ENCODE assay signal across 9 cellular contexts in genomic region chr19:45770192-45771101, GRCh38. TPM values are rescaled to one million over a fixed set of nuclear protein-coding genes. Genes with fewer than 3 reads are reported as not detected.
DNase-seq lines count a peak whose midpoint lies in the region; ATAC-seq and TF ChIP-seq lines count a peak whose summit lies in the region.
"Had no signal": no experiment of that assay in that cellular context is flagged by ENCODE, and none has a peak within 500 bp of the region (broad histone marks: within the 10 kb centered on the region; RNA-seq: fewer than 3 reads in every experiment).

No MANE protein-coding gene starts in this region.

- peaks cover 14 to 64% (median 20%) of the 10 kb centered on the region in 11 experiments for H3K27me3 ChIP-seq in BLaER1 treated with 17β-estradiol and CSF1 and Interleukin-3, amounts not matched to agents 10 nM and 100 nM
- no peaks in the 10 kb centered on the region for H3K27me3 ChIP-seq in ectodermal cell (ENCODE audit: control insufficient read depth, insufficient read depth, low read length, poor library complexity, severe bottlenecking)
- H3K27me3 ChIP-seq in lower lobe of right lung (ENCODE audit: low read depth) = peaks cover 26% of the 10 kb centered on the region

- 1% methylated on average over 79 of the region's 79 CpGs for WGBS in ectodermal cell, 2 experiments

- peak overlapping the region; percentile 69 to 83 (median 76) for H3K4me3 ChIP-seq in BLaER1 treated with 17β-estradiol and CSF1 and Interleukin-3, amounts not matched to agents 10 nM and 100 nM
- H3K4me3 ChIP-seq in ectodermal cell (ENCODE audit: insufficient read depth, low read depth, low read length) (peak overlapping the region; percentile 89), lower lobe of right lung (peak overlapping the region; percentile 73)

- H3K36me3 Mint-ChIP-seq in activated CD4-positive, alpha-beta memory T cell treated with anti-CD3 and anti-CD28 coated beads, Interleukin-2, amount 10 ng/mL, durations not matched to agents 7 days and 5 days (ENCODE audit: low read depth) = peaks cover 5% of the 10 kb centered on the region

- peak overlapping the region; percentile 68 for H3K27ac Mint-ChIP-seq in activated CD4-positive, alpha-beta memory T cell treated with anti-CD3 and anti-CD28 coated beads, Interleukin-2, amount 10 ng/mL, durations not matched to agents 7 days and 5 days

- H3K9ac ChIP-seq in BLaER1 treated with 17β-estradiol and CSF1 and Interleukin-3, amounts not matched to agents 10 nM and 100 nM = peak overlapping the region; percentile 57 to 77 (median 63); a peak in 20 of 22 replicates

- H3K27ac ChIP-seq in BLaER1 treated with 17β-estradiol and CSF1 and Interleukin-3, amounts not matched to agents 10 nM and 100 nM = peak overlapping the region in 9 of 11 experiments; percentile 50 to 75 (median 59); a peak in 18 of 22 replicates
- peak overlapping the region; percentile 94 for H3K27ac ChIP-seq in ectodermal cell (ENCODE audit: insufficient read depth, low read depth, low read length, poor library complexity, severe bottlenecking)
- H3K27ac ChIP-seq in lower lobe of right lung = peak overlapping the region; percentile 89

- no peaks in the 10 kb centered on the region for H3K9me3 Mint-ChIP-seq in activated CD4-positive, alpha-beta memory T cell treated with anti-CD3 and anti-CD28 coated beads, Interleukin-2, amount 10 ng/mL, durations not matched to agents 7 days and 5 days

- intact Hi-C loops in lower lobe of right lung (cut with DNase I) = no loop called here

- H3K9me3 ChIP-seq in BLaER1 treated with 17β-estradiol and CSF1 and Interleukin-3, amounts not matched to agents 10 nM and 100 nM (replicated peaks in 1 of 11) = no peaks in the 10 kb centered on the region
- H3K9me3 ChIP-seq in ectodermal cell (ENCODE audit: control insufficient read depth, low read length) (no peaks in the 10 kb centered on the region), lower lobe of right lung (no peaks in the 10 kb centered on the region)

- DNase-seq in NCI-H748 (lab: John Stamatoyannopoulos, UW; ENCODE audit: unreplicated experiment) (peak; percentile 99), lower lobe of right lung (peak; percentile 96)
- DNase-seq in activated CD4-positive, alpha-beta memory T cell treated with anti-CD3 and anti-CD28 coated beads, Interleukin-2, amount 10 ng/mL, durations not matched to agents 7 days and 5 days = peak; percentile 91
- peak; percentile 70 to 89 (median 77) for DNase-seq in stimulated activated CD4-positive, alpha-beta T cell treated with anti-CD3 and anti-CD28 coated beads, TNF-alpha, amount 100 ng/mL, for 1 hour (ENCODE audit: low read depth in 3 of 3, low spot score in 1 of 3)

- POLR2A ChIA-PET in activated CD4-positive, alpha-beta memory T cell treated with anti-CD3 and anti-CD28 coated beads, Interleukin-2, amount 10 ng/mL, durations not matched to agents 7 days and 5 days (lab: Charles Lee) = interaction anchor here (1.0 to 3.6 kb wide), 10 partner anchors 8 to 116 kb away, joined by 3 to 32 read pairs (median 5); partner anchors contain the start of genes DMWD, FOXA3, IRF2BP1 and QPCTL

- peak overlapping the region; percentile 87 to 100 (median 99) for H3K4me2 ChIP-seq in BLaER1 treated with 17β-estradiol and CSF1 and Interleukin-3, amounts not matched to agents 10 nM and 100 nM

- H3K36me3 ChIP-seq in BLaER1 treated with 17β-estradiol and CSF1 and Interleukin-3, amounts not matched to agents 10 nM and 100 nM = peaks cover 0 to 19% (median 0%) of the 10 kb centered on the region in 11 experiments; a peak in 3 of 22 replicates
- H3K36me3 ChIP-seq in ectodermal cell (ENCODE audit: control insufficient read depth, insufficient read depth, low read length) (no peaks in the 10 kb centered on the region), lower lobe of right lung (peaks cover 14% of the 10 kb centered on the region)

- TF ChIP-seq CTCF in lower lobe of right lung (IDR thresholded peaks at IDR 0.05) = peak; percentile 97

- peaks cover 15 to 59% (median 51%) of the 10 kb centered on the region in 10 experiments for H3K4me1 ChIP-seq in BLaER1 treated with 17β-estradiol and CSF1 and Interleukin-3, amounts not matched to agents 10 nM and 100 nM
- peaks cover 16% of the 10 kb centered on the region for H3K4me1 ChIP-seq in ectodermal cell (ENCODE audit: control insufficient read depth, insufficient read depth, low read length)
- H3K4me1 ChIP-seq in lower lobe of right lung = peaks cover 34% of the 10 kb centered on the region

- CTCF ChIA-PET in activated CD4-positive, alpha-beta memory T cell treated with anti-CD3 and anti-CD28 coated beads, Interleukin-2, amount 10 ng/mL, durations not matched to agents 7 days and 5 days (lab: Charles Lee) = interaction anchor here (0.7 to 7.4 kb wide), 31 partner anchors 9 to 498 kb away, joined by 3 to 212 read pairs (median 5); partner anchors contain the start of genes DMPK, DMWD, FBXO46 and FOXA3

- peaks cover 22 to 78% (median 32%) of the 10 kb centered on the region in 11 experiments; a peak in 21 of 22 replicates for H4K20me1 ChIP-seq in BLaER1 treated with 17β-estradiol and CSF1 and Interleukin-3, amounts not matched to agents 10 nM and 100 nM

- peak overlapping the region; percentile 79 for H3K4me3 Mint-ChIP-seq in activated CD4-positive, alpha-beta memory T cell treated with anti-CD3 and anti-CD28 coated beads, Interleukin-2, amount 10 ng/mL, durations not matched to agents 7 days and 5 days

- peaks cover 18% of the 10 kb centered on the region for H3K4me1 Mint-ChIP-seq in activated CD4-positive, alpha-beta memory T cell treated with anti-CD3 and anti-CD28 coated beads, Interleukin-2, amount 10 ng/mL, durations not matched to agents 7 days and 5 days

- ATAC-seq in GM19351 (IDR thresholded peaks at IDR 0.05; ENCODE audit: unreplicated experiment) = peak; percentile 55
- peak; percentile 40 for ATAC-seq in HG03520 (IDR thresholded peaks at IDR 0.05; ENCODE audit: unreplicated experiment)
- peak; percentile 85 to 89 for ATAC-seq in lower lobe of right lung

- peaks cover 15% of the 10 kb centered on the region for H3K27me3 Mint-ChIP-seq in activated CD4-positive, alpha-beta memory T cell treated with anti-CD3 and anti-CD28 coated beads, Interleukin-2, amount 10 ng/mL, durations not matched to agents 7 days and 5 days

RNA-seq across cellular contexts. Expression of gene SIX5, which starts 1.4 kb away (rescaled TPM):
- total RNA-seq in activated CD4-positive, alpha-beta memory T cell treated with anti-CD3 and anti-CD28 coated beads, Interleukin-2, amount 10 ng/mL, durations not matched to agents 7 days and 5 days = 1 to 10 TPM; 1.6 to 1.7 TPM
- 54.2 TPM for polyA plus RNA-seq in ectodermal cell (2013, experiment 1 of 4)
- polyA plus RNA-seq in ectodermal cell (2013, experiment 2 of 4) = 53.6 TPM
- 51.7 TPM for polyA plus RNA-seq in ectodermal cell (2013, experiment 3 of 4)
- polyA plus RNA-seq in ectodermal cell (2013, experiment 4 of 4) = 55.2 TPM
- total RNA-seq in lower lobe of right lung = 16.8 TPM

RNA-seq across cellular contexts. Expression of gene DMPK, which starts 11.8 kb away (rescaled TPM):
- 10 to 100 TPM; 29.5 to 32.5 TPM for total RNA-seq in activated CD4-positive, alpha-beta memory T cell treated with anti-CD3 and anti-CD28 coated beads, Interleukin-2, amount 10 ng/mL, durations not matched to agents 7 days and 5 days
- 61.0 TPM for polyA plus RNA-seq in ectodermal cell (2013, experiment 1 of 4)
- polyA plus RNA-seq in ectodermal cell (2013, experiment 2 of 4) = 62.9 TPM
- 46.2 TPM for polyA plus RNA-seq in ectodermal cell (2013, experiment 3 of 4)
- polyA plus RNA-seq in ectodermal cell (2013, experiment 4 of 4) = 56.1 TPM
- 42.6 TPM for total RNA-seq in lower lobe of right lung

RNA-seq across cellular contexts. Expression of gene DMWD, which starts 22.2 kb away (rescaled TPM):
- 10 to 100 TPM; 63.1 to 65.4 TPM for total RNA-seq in activated CD4-positive, alpha-beta memory T cell treated with anti-CD3 and anti-CD28 coated beads, Interleukin-2, amount 10 ng/mL, durations not matched to agents 7 days and 5 days
- polyA plus RNA-seq in ectodermal cell (2013, experiment 1 of 4) = 56.5 TPM
- 65.6 TPM for polyA plus RNA-seq in ectodermal cell (2013, experiment 2 of 4)
- 55.3 TPM for polyA plus RNA-seq in ectodermal cell (2013, experiment 3 of 4)
- 59.6 TPM for polyA plus RNA-seq in ectodermal cell (2013, experiment 4 of 4)
- total RNA-seq in lower lobe of right lung = 47.4 TPM

RNA-seq across cellular contexts. Expression of gene MEIOSIN, which starts 37.2 kb away (rescaled TPM):
- not detected for total RNA-seq in activated CD4-positive, alpha-beta memory T cell treated with anti-CD3 and anti-CD28 coated beads, Interleukin-2, amount 10 ng/mL, durations not matched to agents 7 days and 5 days
- polyA plus RNA-seq in ectodermal cell (2013, experiment 1 of 4) = not detected
- not detected for polyA plus RNA-seq in ectodermal cell (2013, experiment 2 of 4)
- polyA plus RNA-seq in ectodermal cell (2013, experiment 3 of 4) = not detected
- polyA plus RNA-seq in ectodermal cell (2013, experiment 4 of 4) = not detected
- total RNA-seq in lower lobe of right lung = not detected
- total RNA-seq: subcutaneous adipose tissue had no signal

RNA-seq across cellular contexts. Expression of gene FBXO46, which starts 39.8 kb away (rescaled TPM):
- 10 to 100 TPM; 34.4 to 36.4 TPM for total RNA-seq in activated CD4-positive, alpha-beta memory T cell treated with anti-CD3 and anti-CD28 coated beads, Interleukin-2, amount 10 ng/mL, durations not matched to agents 7 days and 5 days
- 22.0 TPM for polyA plus RNA-seq in ectodermal cell (2013, experiment 1 of 4)
- polyA plus RNA-seq in ectodermal cell (2013, experiment 2 of 4) = 25.7 TPM
- 13.9 TPM for polyA plus RNA-seq in ectodermal cell (2013, experiment 3 of 4)
- 18.6 TPM for polyA plus RNA-seq in ectodermal cell (2013, experiment 4 of 4)
- total RNA-seq in lower lobe of right lung = 19.3 TPM

Comparison
In these comparisons a context has a peak if more than half of its experiments do, and no peak if none do; other contexts are left out.
1. Peak in every context shown above with its lines: DNase-seq, ATAC-seq, H3K4me3 ChIP-seq and H3K27ac ChIP-seq.